In genomic region chr12:66916189-66916588, GRCh38 we compare ENCODE assay signal across 18 cellular contexts.
A peak's percentile ranks its signal among the peaks of the same experiment; 100 is the strongest.
DNase-seq lines count a peak whose midpoint lies in the region; ATAC-seq and TF ChIP-seq lines count a peak whose summit lies in the region.
"Had no signal": no experiment of that assay in that cellular context is flagged by ENCODE, and none has a peak within 500 bp of the region (broad histone marks: within the 10 kb centered on the region; RNA-seq: fewer than 3 reads in every experiment).

No MANE protein-coding gene starts in this region.

- H3K27ac ChIP-seq in endodermal cell (ENCODE audit: low read depth, low read length) (peak overlapping the region; percentile 99), neural progenitor cell (no peak overlapping the region)
- H3K27ac ChIP-seq: BLaER1 treated with 17β-estradiol and CSF1 and Interleukin-3, amounts not matched to agents 10 nM and 100 nM; KMS-11 had no signal

- no peak for TF ChIP-seq CTCF in endodermal cell (conservative IDR thresholded peaks at IDR 0.05)
- TF ChIP-seq CTCF in neural progenitor cell (IDR thresholded peaks at IDR 0.05) = no peak
- no peak for TF ChIP-seq CTCF in BE2C (IDR thresholded peaks at IDR 0.05; ENCODE audit: low read depth, low read length)

- no peaks in the 10 kb centered on the region for H3K9me3 Mint-ChIP-seq in endodermal cell
- H3K9me3 Mint-ChIP-seq in neural progenitor cell = peaks cover 8% of the 10 kb centered on the region

- peaks cover 7% of the 10 kb centered on the region for H3K79me2 ChIP-seq in neural progenitor cell (ENCODE audit: low read depth)

- H3K9me3 ChIP-seq in endodermal cell (ENCODE audit: control insufficient read depth, low read length) = peaks cover 6% of the 10 kb centered on the region
- H3K9me3 ChIP-seq in neural progenitor cell (ENCODE audit: low read depth) = no peaks in the 10 kb centered on the region
- no peaks in the 10 kb centered on the region; the same call in 1 of the 2 replicates for H3K9me3 ChIP-seq in BE2C
- H3K9me3 ChIP-seq: SK-N-SH had no signal

- H3F3A ChIP-seq in neural progenitor cell (ENCODE audit: low read depth) = peaks cover 4% of the 10 kb centered on the region

- H3K27ac Mint-ChIP-seq in endodermal cell = no peak overlapping the region
- H3K27ac Mint-ChIP-seq in neural progenitor cell = peak overlapping the region; percentile 91
- H3K27ac Mint-ChIP-seq: CD8-positive, alpha-beta T cell had no signal

- no peaks in the 10 kb centered on the region for H3K27me3 ChIP-seq in endodermal cell (ENCODE audit: control insufficient read depth, insufficient read depth, low read length, poor library complexity, severe bottlenecking)
- H3K27me3 ChIP-seq in neural progenitor cell = no peaks in the 10 kb centered on the region
- H3K27me3 ChIP-seq in BE2C = no peaks in the 10 kb centered on the region
- H3K27me3 ChIP-seq: BLaER1 treated with 17β-estradiol and CSF1 and Interleukin-3, amounts not matched to agents 10 nM and 100 nM had no signal

- 73 to 88% methylated on average over 2 to 3 of the region's 3 CpGs for WGBS in endodermal cell (ENCODE audit: insufficient coverage in 1 of 2, insufficient read length in 1 of 2), 2 experiments

- no peak overlapping the region for H3K4me3 Mint-ChIP-seq in endodermal cell
- no peak overlapping the region for H3K4me3 Mint-ChIP-seq in neural progenitor cell
- H3K4me3 Mint-ChIP-seq: CD8-positive, alpha-beta T cell had no signal

- H2AFZ ChIP-seq in neural progenitor cell (replicated peaks) = no peak overlapping the region

- H3K4me3 ChIP-seq in endodermal cell (ENCODE audit: low read length) (no peak overlapping the region), neural progenitor cell (no peak overlapping the region), BE2C (ENCODE audit: low read depth, low read length) (no peak overlapping the region)
- H3K4me3 ChIP-seq: BLaER1 treated with 17β-estradiol and CSF1 and Interleukin-3, amounts not matched to agents 10 nM and 100 nM had no signal

- H3K27me3 Mint-ChIP-seq in endodermal cell (ENCODE audit: insufficient read depth) = no peaks in the 10 kb centered on the region
- no peaks in the 10 kb centered on the region for H3K27me3 Mint-ChIP-seq in neural progenitor cell (ENCODE audit: insufficient read depth, low read depth)

- no peaks in the 10 kb centered on the region for H3K36me3 ChIP-seq in endodermal cell (ENCODE audit: control insufficient read depth, insufficient read depth, low read length)
- H3K36me3 ChIP-seq in neural progenitor cell = no peaks in the 10 kb centered on the region
- no peaks in the 10 kb centered on the region for H3K36me3 ChIP-seq in BE2C
- H3K36me3 ChIP-seq: BLaER1 treated with 17β-estradiol and CSF1 and Interleukin-3, amounts not matched to agents 10 nM and 100 nM had no signal

- H3K36me3 Mint-ChIP-seq in endodermal cell (ENCODE audit: low read depth) = no peaks in the 10 kb centered on the region
- peaks cover 2% of the 10 kb centered on the region for H3K36me3 Mint-ChIP-seq in neural progenitor cell
- H3K36me3 Mint-ChIP-seq: CD8-positive, alpha-beta T cell had no signal

- H3K4me1 ChIP-seq in endodermal cell (ENCODE audit: control insufficient read depth, insufficient read depth, low read length) (no peaks in the 10 kb centered on the region), neural progenitor cell (peaks cover 17% of the 10 kb centered on the region), BE2C (no peaks in the 10 kb centered on the region)
- H3K4me1 ChIP-seq: BLaER1 treated with 17β-estradiol and CSF1 and Interleukin-3, amounts not matched to agents 10 nM and 100 nM had no signal

- H3K9ac ChIP-seq in endodermal cell (ENCODE audit: extremely low read depth, low read length, poor library complexity, severe bottlenecking) (no peak overlapping the region), neural progenitor cell (no peak overlapping the region)
- H3K9ac ChIP-seq: BLaER1 treated with 17β-estradiol and CSF1 and Interleukin-3, amounts not matched to agents 10 nM and 100 nM; KMS-11; SK-N-SH had no signal

- no peak for ATAC-seq in HG03460 (IDR thresholded peaks at IDR 0.05; ENCODE audit: unreplicated experiment)
- ATAC-seq: CD8-positive, alpha-beta T cell had no signal

- H3K4me2 ChIP-seq in neural progenitor cell = no peak overlapping the region
- H3K4me2 ChIP-seq: BLaER1 treated with 17β-estradiol and CSF1 and Interleukin-3, amounts not matched to agents 10 nM and 100 nM; KMS-11; SK-N-SH had no signal

- DNase-seq in ELF-1 (ENCODE audit: low read depth, low spot score) (peak; percentile 31), NCI-H226 (peak; percentile 22), endodermal cell (no peak), neural progenitor cell (ENCODE audit: low spot score) (peak; percentile 9), Ammon's horn (ENCODE audit: low spot score) (no peak), BE2C (no peak)
- no peak for DNase-seq in activated CD4-positive, alpha-beta T cell treated with anti-CD3 and anti-CD28 coated beads for 48 hours
- DNase-seq: Calu3; CD8-positive, alpha-beta T cell; NCI-H187; NCI-H2107; NCI-H748 treated with DMSO at 0.1 percent for 48 hours; NK-92 treated with Interleukin-12 subunit alpha and Interleukin-12 subunit beta, amount 100 ng/mL, for 24 hours; SHP77; SK-N-SH had no signal

- peaks cover 7% of the 10 kb centered on the region for H3K4me1 Mint-ChIP-seq in endodermal cell
- H3K4me1 Mint-ChIP-seq in neural progenitor cell = peaks cover 31% of the 10 kb centered on the region

- peaks cover 14% of the 10 kb centered on the region for H4K20me1 ChIP-seq in neural progenitor cell (ENCODE audit: low read depth)
- H4K20me1 ChIP-seq: BLaER1 treated with 17β-estradiol and CSF1 and Interleukin-3, amounts not matched to agents 10 nM and 100 nM had no signal

Comparison
In these comparisons a context has a peak if more than half of its experiments do, and no peak if none do; other contexts are left out.
1. DNase-seq: peak in ELF-1 (single experiment), NCI-H226 (single experiment) and neural progenitor cell (single experiment); none in endodermal cell (single experiment), Ammon's horn (single experiment), BE2C (single experiment) and activated CD4-positive, alpha-beta T cell treated with anti-CD3 and anti-CD28 coated beads for 48 hours (single experiment).